25 cellular contexts compared by ENCODE assay signal in the genomic region with DNA sequence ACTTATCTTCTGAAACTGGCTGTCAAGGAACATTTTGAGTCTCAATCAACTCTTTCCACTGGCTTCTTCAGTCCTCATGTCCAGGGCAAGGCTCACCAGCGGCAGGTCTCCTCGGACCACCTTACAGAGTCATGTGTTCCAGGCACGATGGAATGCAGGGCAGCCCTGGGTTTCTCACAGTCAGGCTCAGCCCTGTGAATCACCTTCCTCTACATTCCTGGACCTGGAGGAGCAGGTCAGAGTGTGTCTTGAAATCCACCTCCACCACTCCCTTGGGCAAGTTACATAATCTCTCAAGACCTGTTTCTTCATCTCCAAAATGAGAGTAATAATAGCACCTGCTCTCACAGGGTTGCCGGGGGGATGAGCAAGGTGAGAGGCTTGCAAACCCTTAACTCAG. TPM values are rescaled to one million over a fixed set of nuclear protein-coding genes. Genes with fewer than 3 reads are reported as not detected.
DNase-seq lines count a peak whose midpoint lies in the region; ATAC-seq and TF ChIP-seq lines count a peak whose summit lies in the region.
"Had no signal": no experiment of that assay in that cellular context is flagged by ENCODE, and none has a peak within 500 bp of the region (broad histone marks: within the 10 kb centered on the region; RNA-seq: fewer than 3 reads in every experiment).

No MANE protein-coding gene starts in this region.

- no peak overlapping the region for H4K91ac ChIP-seq in neuronal stem cell (ENCODE audit: low read depth, low read length, poor library complexity)

- H3K27ac ChIP-seq in PC-9, result peak overlapping the region; percentile 94
- H3K27ac ChIP-seq in epithelial cell of prostate, result peak overlapping the region; percentile 30
- H3K27ac ChIP-seq in neuronal stem cell (replicated peaks; ENCODE audit: low read length), result no peak overlapping the region
- H3K27ac ChIP-seq: BLaER1 treated with 17β-estradiol and CSF1 and Interleukin-3, amounts not matched to agents 10 nM and 100 nM; heart left ventricle; skin epidermis had no signal

- peak overlapping the region; percentile 31 for H3K18ac ChIP-seq in neuronal stem cell (ENCODE audit: low read length)

- H3K4me3 Mint-ChIP-seq in naive thymus-derived CD8-positive, alpha-beta T cell, result no peak overlapping the region
- H3K4me3 Mint-ChIP-seq in immature natural killer cell, result no peak overlapping the region
- H3K4me3 Mint-ChIP-seq: activated CD4-positive, alpha-beta T cell treated with anti-CD3 and anti-CD28 coated beads for 36 hours; activated naive CD8-positive, alpha-beta T cell treated with anti-CD3 and anti-CD28 coated beads, Interleukin-2, amount 50 U/mL, for 24 hours; GM23338; memory B cell; naive thymus-derived CD4-positive, alpha-beta T cell; stimulated activated naive CD8-positive, alpha-beta T cell treated with anti-CD3 and anti-CD28 coated beads, Interleukin-15, amount 100 ng/mL, for 72 hours had no signal

- no peak overlapping the region for H3K9ac ChIP-seq in neuronal stem cell (ENCODE audit: low read depth, low read length, poor library complexity)
- H3K9ac ChIP-seq: BLaER1 treated with 17β-estradiol and CSF1 and Interleukin-3, amounts not matched to agents 10 nM and 100 nM had no signal

- no peak overlapping the region for H3K14ac ChIP-seq in neuronal stem cell (ENCODE audit: low read length)

- H3K79me1 ChIP-seq in neuronal stem cell (ENCODE audit: low read depth, low read length), result no peaks in the 10 kb centered on the region

- peak; percentile 82 for DNase-seq in ELF-1 (ENCODE audit: low read depth, low spot score)
- peak; percentile 82 to 99 for DNase-seq in PC-9
- peak; percentile 95 for DNase-seq in epithelial cell of prostate (ENCODE audit: low read depth, low spot score)
- DNase-seq in neuronal stem cell (ENCODE audit: low spot score), result no peak
- DNase-seq in naive thymus-derived CD8-positive, alpha-beta T cell, result no peak
- DNase-seq in immature natural killer cell, result no peak
- DNase-seq: activated CD4-positive, alpha-beta T cell treated with anti-CD3 and anti-CD28 coated beads for 36 hours; activated naive CD8-positive, alpha-beta T cell treated with anti-CD3 and anti-CD28 coated beads, Interleukin-2, amount 50 U/mL, for 24 hours; central memory CD4-positive, alpha-beta T cell; effector CD8-positive, alpha-beta T cell; GF-D8; heart left ventricle; naive thymus-derived CD4-positive, alpha-beta T cell; NCI-H187; NCI-H446 treated with DMSO at 0.1 percent for 48 hours; stimulated activated CD4-positive, alpha-beta T cell treated with anti-CD3 and anti-CD28 coated beads, Interleukin-4, amount 100 ng/mL, for 1 hour; stimulated activated naive CD8-positive, alpha-beta T cell treated with anti-CD3 and anti-CD28 coated beads, Interleukin-15, amount 100 ng/mL, for 72 hours; SW 1271 had no signal

- H3K27ac Mint-ChIP-seq in naive thymus-derived CD8-positive, alpha-beta T cell, result no peak overlapping the region
- peak overlapping the region in 1 of 6 donors; percentile 49 for H3K27ac Mint-ChIP-seq in immature natural killer cell
- H3K27ac Mint-ChIP-seq: activated CD4-positive, alpha-beta T cell treated with anti-CD3 and anti-CD28 coated beads for 36 hours; activated naive CD8-positive, alpha-beta T cell treated with anti-CD3 and anti-CD28 coated beads, Interleukin-2, amount 50 U/mL, for 24 hours; activated T-helper 2 cell treated with anti-CD3 and anti-CD28 coated beads, Interferon-gamma antibody, Interleukin-2, Interleukin-4, amounts not matched to agents 10 μg/mL and 5 μg/mL and 100 μg/mL, durations not matched to agents 14 hours and 24 hours and 36 hours; GM23338; memory B cell; stimulated activated naive CD8-positive, alpha-beta T cell treated with anti-CD3 and anti-CD28 coated beads, Interleukin-15, amount 100 ng/mL, for 72 hours had no signal

- ATAC-seq in HG02610 (IDR thresholded peaks at IDR 0.05; ENCODE audit: unreplicated experiment) (no peak), GM18502 (IDR thresholded peaks at IDR 0.05; ENCODE audit: poor library complexity, unreplicated experiment) (no peak)
- no peak for ATAC-seq in naive thymus-derived CD8-positive, alpha-beta T cell
- ATAC-seq: activated CD4-positive, alpha-beta T cell treated with anti-CD3 and anti-CD28 coated beads for 36 hours; activated naive CD8-positive, alpha-beta T cell treated with anti-CD3 and anti-CD28 coated beads, Interleukin-2, amount 50 U/mL, for 24 hours; GM23338; heart left ventricle; naive thymus-derived CD4-positive, alpha-beta T cell; stimulated activated naive CD8-positive, alpha-beta T cell treated with anti-CD3 and anti-CD28 coated beads, Interleukin-15, amount 100 ng/mL, for 72 hours had no signal

- intact Hi-C loops in PC-9 (cut with micrococcal nuclease; ENCODE audit: unreplicated experiment), result loop anchor here (1.0 to 2.0 kb wide), 3 partner anchors 16 to 81 kb away; a partner anchor contains a TSS

- peaks cover 30% of the 10 kb centered on the region for H3K79me2 ChIP-seq in PC-9 (ENCODE audit: low read depth)

- peaks cover 7 to 29% (median 12%) of the 10 kb centered on the region in 5 donors for H3K27me3 Mint-ChIP-seq in naive thymus-derived CD8-positive, alpha-beta T cell
- peaks cover 0 to 17% (median 3%) of the 10 kb centered on the region in 3 donors for H3K27me3 Mint-ChIP-seq in immature natural killer cell (ENCODE audit: low read depth in 3 of 3)

- peaks cover 24% of the 10 kb centered on the region for H3K36me3 ChIP-seq in PC-9 (ENCODE audit: low read depth)
- H3K36me3 ChIP-seq in neuronal stem cell (replicated peaks in 1 of 2; ENCODE audit: control insufficient read depth in 2 of 2, insufficient read depth in 2 of 2, low read length in 2 of 2), result peaks cover 0 to 5% of the 10 kb centered on the region in 2 donors

- H3K27me3 ChIP-seq in PC-9 (ENCODE audit: insufficient read depth, low read depth) (no peaks in the 10 kb centered on the region), neuronal stem cell (ENCODE audit: control insufficient read depth in 3 of 3, insufficient read depth in 3 of 3, low read depth in 1 of 3, low read length in 3 of 3) (no peaks in the 10 kb centered on the region)
- H3K27me3 ChIP-seq: BLaER1 treated with 17β-estradiol and CSF1 and Interleukin-3, amounts not matched to agents 10 nM and 100 nM; heart left ventricle had no signal

- H2AFZ ChIP-seq in PC-9 (no peak overlapping the region), neuronal stem cell (ENCODE audit: low read length) (no peak overlapping the region)
- H2AFZ ChIP-seq: GM23338 had no signal

- H4K8ac ChIP-seq in neuronal stem cell (ENCODE audit: low read depth, low read length), result no peak overlapping the region

- no peak overlapping the region for H2BK120ac ChIP-seq in neuronal stem cell (ENCODE audit: low read depth, low read length)

- H4K20me1 ChIP-seq in PC-9 (ENCODE audit: insufficient read depth), result no peaks in the 10 kb centered on the region

- H3K4me1 Mint-ChIP-seq in naive thymus-derived CD8-positive, alpha-beta T cell, result peaks cover 0 to 4% (median 0%) of the 10 kb centered on the region in 4 donors
- H3K4me1 Mint-ChIP-seq in immature natural killer cell, result peaks cover 19 to 23% of the 10 kb centered on the region in 2 donors
- H3K4me1 Mint-ChIP-seq: memory B cell had no signal

- H3K9me3 Mint-ChIP-seq in naive thymus-derived CD8-positive, alpha-beta T cell, result peaks cover 0 to 2% (median 0%) of the 10 kb centered on the region in 9 donors
- no peaks in the 10 kb centered on the region for H3K9me3 Mint-ChIP-seq in immature natural killer cell
- H3K9me3 Mint-ChIP-seq: activated naive CD8-positive, alpha-beta T cell treated with anti-CD3 and anti-CD28 coated beads, Interleukin-2, amount 50 U/mL, for 24 hours; activated T-helper 2 cell treated with anti-CD3 and anti-CD28 coated beads, Interferon-gamma antibody, Interleukin-2, Interleukin-4, amounts not matched to agents 10 μg/mL and 5 μg/mL and 100 μg/mL, durations not matched to agents 14 hours and 24 hours and 36 hours; memory B cell; stimulated activated naive CD8-positive, alpha-beta T cell treated with anti-CD3 and anti-CD28 coated beads, Interleukin-15, amount 100 ng/mL, for 72 hours had no signal

- CTCF ChIA-PET in PC-9 (lab: Charles Lee), result no interaction called here

- H3F3A ChIP-seq in PC-9 (ENCODE audit: insufficient read depth, low read depth), result peaks cover 46% of the 10 kb centered on the region

- peak overlapping the region; percentile 11; the same call in 1 of the 2 replicates for H3K4me3 ChIP-seq in PC-9
- no peak overlapping the region for H3K4me3 ChIP-seq in neuronal stem cell (ENCODE audit: low read length in 2 of 2)
- H3K4me3 ChIP-seq: BLaER1 treated with 17β-estradiol and CSF1 and Interleukin-3, amounts not matched to agents 10 nM and 100 nM; GM23338; heart left ventricle; skin epidermis had no signal

- BruUV-seq in PC-9 (replicated peaks; lab: Mats Ljungman, UMichigan), result no TSS peak

- H3K9me2 ChIP-seq in PC-9 (ENCODE audit: insufficient read depth), result no peaks in the 10 kb centered on the region

- TF ChIP-seq CTCF in PC-9 (conservative IDR thresholded peaks at IDR 0.05), result no peak

- H2AK5ac ChIP-seq in neuronal stem cell (ENCODE audit: low read depth, low read length), result peak overlapping the region; percentile 38

- H3K4me2 ChIP-seq in PC-9, result peak overlapping the region; percentile 71
- no peak overlapping the region for H3K4me2 ChIP-seq in neuronal stem cell (ENCODE audit: insufficient read depth, low read length, poor library complexity, severe bottlenecking)
- H3K4me2 ChIP-seq: BLaER1 treated with 17β-estradiol and CSF1 and Interleukin-3, amounts not matched to agents 10 nM and 100 nM; GM23338 had no signal

- POLR2A ChIA-PET in PC-9 (lab: Charles Lee; ENCODE audit: unreplicated experiment), result interaction anchor here (0.7 kb wide), 1 partner anchor 16 kb away, joined by 4 read pairs; no protein-coding TSS in a partner anchor
- POLR2A ChIA-PET in naive thymus-derived CD8-positive, alpha-beta T cell (lab: Charles Lee), result no interaction called here

- no peak overlapping the region for H3K4ac ChIP-seq in neuronal stem cell (ENCODE audit: low read length)

- no peak overlapping the region for H3K23ac ChIP-seq in neuronal stem cell (ENCODE audit: low read depth, low read length, poor library complexity)

- H2BK5ac ChIP-seq in neuronal stem cell (ENCODE audit: low read length), result no peak overlapping the region

- peaks cover 75% of the 10 kb centered on the region for H3K4me1 ChIP-seq in PC-9 (replicated peaks; ENCODE audit: insufficient read depth)
- H3K4me1 ChIP-seq in neuronal stem cell (ENCODE audit: control insufficient read depth in 2 of 2, insufficient read depth in 1 of 2, low read depth in 1 of 2, low read length in 2 of 2), result peaks cover 19 to 55% of the 10 kb centered on the region in 2 donors
- H3K4me1 ChIP-seq: BLaER1 treated with 17β-estradiol and CSF1 and Interleukin-3, amounts not matched to agents 10 nM and 100 nM had no signal

- no peaks in the 10 kb centered on the region for H3K9me3 ChIP-seq in PC-9 (ENCODE audit: insufficient read depth, low read depth)
- H3K9me3 ChIP-seq in neuronal stem cell (replicated peaks in 1 of 2; ENCODE audit: control insufficient read depth in 2 of 2, insufficient read depth in 1 of 2, low read depth in 1 of 2, low read length in 2 of 2), result peaks cover 2 to 9% of the 10 kb centered on the region in 2 donors
- H3K9me3 ChIP-seq: heart left ventricle had no signal

- no peaks in the 10 kb centered on the region for H3K36me3 Mint-ChIP-seq in naive thymus-derived CD8-positive, alpha-beta T cell
- H3K36me3 Mint-ChIP-seq in immature natural killer cell, result no peaks in the 10 kb centered on the region
- H3K36me3 Mint-ChIP-seq: memory B cell had no signal

- no peak overlapping the region for H2BK15ac ChIP-seq in neuronal stem cell (ENCODE audit: low read length)

- H2BK12ac ChIP-seq in neuronal stem cell (ENCODE audit: low read length), result no peak overlapping the region

- WGBS in neuronal stem cell (ENCODE audit: extremely low coverage in 2 of 2, insufficient read length in 2 of 2, insufficient replicate concordance in 1 of 2), 2 donors, result no CpG with 5 or more reads among the region's 4 CpGs

RNA-seq across cellular contexts. Expression of a gene that starts 16.0 kb away (rescaled TPM):
- total RNA-seq in PC-9 (2021), result 38.8 and 53.6 TPM in 2 replicates
- polyA plus RNA-seq in neuronal stem cell (2013, experiment 1 of 2), result 26.2 TPM
- polyA plus RNA-seq in neuronal stem cell (2013, experiment 2 of 2), result 27.7 TPM
- under 1 TPM; 0.65 to 0.91 TPM for total RNA-seq in naive thymus-derived CD8-positive, alpha-beta T cell
- polyA plus RNA-seq in naive thymus-derived CD8-positive, alpha-beta T cell, result 1 to 10 TPM in 1 of 3 donors, under 1 TPM in 1, not detected in 1; 0.05 to 6.4 TPM
- polyA plus RNA-seq in immature natural killer cell, result 10 to 100 TPM in 2 of 3 donors, 1 to 10 TPM in 1; 5.4 to 17.2 (median 12.7) TPM

Comparison
In these comparisons a context has a peak if more than half of its experiments do, and no peak if none do; other contexts are left out.
1. DNase-seq: peak in ELF-1 (single experiment), PC-9 (2 of 2) and epithelial cell of prostate (single experiment); none in neuronal stem cell (single experiment), naive thymus-derived CD8-positive, alpha-beta T cell (0 of 10) and immature natural killer cell (0 of 3).
2. RNA of a gene that starts 16.0 kb away (total RNA-seq): 38.8 to 53.6 TPM in PC-9; 0.65 to 0.91 TPM in naive thymus-derived CD8-positive, alpha-beta T cell; every median in the first group is over 10 times any median in the second.